In genomic region chr15:82882250-82882928, GRCh38 we compare ENCODE assay signal across 26 cellular contexts.
"Had no signal": no experiment of that assay in that cellular context is flagged by ENCODE, and none has a peak within 500 bp of the region (broad histone marks: within the 10 kb centered on the region; RNA-seq: fewer than 3 reads in every experiment).

No MANE protein-coding gene starts in this region.

- DNase-seq: cerebellar nuclear complex; cortex of kidney; endodermal cell; esophagus squamous epithelium; foreskin melanocyte; hypothalamus; immature natural killer cell; islet precursor cell; kidney glomerular epithelial cell; left colon; left ventricle myocardium superior; lower lobe of right lung; naive thymus-derived CD4-positive, alpha-beta T cell; posterior cingulate gyrus; right lobe of liver; stimulated activated CD4-positive, alpha-beta T cell treated with anti-CD3 and anti-CD28 coated beads, Interleukin-2, amount 100 ng/mL, for 24 hours; stimulated activated CD4-positive, alpha-beta T cell treated with anti-CD3 and anti-CD28 coated beads, Interleukin-4, amount 100 ng/mL, for 24 hours; stimulated activated naive CD4-positive, alpha-beta T cell treated with Interleukin-2 at 50 U/mL for 16 hours; stomach; tibial artery had no signal

- H3K27ac ChIP-seq: epithelial cell of prostate, esophagus squamous epithelium, lower lobe of right lung, neural progenitor cell, right lobe of liver, stomach, tibial artery had no signal

- H3K4me1 Mint-ChIP-seq: immature natural killer cell; memory B cell; naive thymus-derived CD4-positive, alpha-beta T cell; neural progenitor cell; stimulated activated effector memory CD8-positive, alpha-beta T cell treated with anti-CD3 and anti-CD28 coated beads, Interleukin-12 subunit alpha, Interleukin-12 subunit beta, amount 100 ng/mL, for 72 hours had no signal

- H2AFZ ChIP-seq: neural progenitor cell had no signal

- H3K36me3 Mint-ChIP-seq: stimulated activated effector memory CD8-positive, alpha-beta T cell treated with anti-CD3 and anti-CD28 coated beads, Interleukin-12 subunit alpha, Interleukin-12 subunit beta, amount 100 ng/mL, for 72 hours had no signal

- H3K27ac Mint-ChIP-seq: endodermal cell; immature natural killer cell; memory B cell; naive thymus-derived CD4-positive, alpha-beta T cell; nephron; neural progenitor cell; stimulated activated effector memory CD8-positive, alpha-beta T cell treated with anti-CD3 and anti-CD28 coated beads, Interleukin-12 subunit alpha, Interleukin-12 subunit beta, amount 100 ng/mL, for 72 hours; type B pancreatic cell had no signal

- H3K4me3 ChIP-seq: esophagus squamous epithelium, lower lobe of right lung, neural progenitor cell, right lobe of liver, stomach, tibial artery had no signal

- H3K27me3 ChIP-seq: esophagus squamous epithelium, neural progenitor cell, right lobe of liver, stomach, tibial artery had no signal

- H3K27me3 Mint-ChIP-seq: memory B cell, type B pancreatic cell had no signal

- H3K4me3 Mint-ChIP-seq: endodermal cell; immature natural killer cell; memory B cell; naive thymus-derived CD4-positive, alpha-beta T cell; nephron; neural progenitor cell; stimulated activated effector memory CD8-positive, alpha-beta T cell treated with anti-CD3 and anti-CD28 coated beads, Interleukin-12 subunit alpha, Interleukin-12 subunit beta, amount 100 ng/mL, for 72 hours; type B pancreatic cell had no signal

- ATAC-seq: left colon; left ventricle myocardium superior; lower lobe of right lung; naive thymus-derived CD4-positive, alpha-beta T cell; stimulated activated effector memory CD8-positive, alpha-beta T cell treated with anti-CD3 and anti-CD28 coated beads, Interleukin-12 subunit alpha, Interleukin-12 subunit beta, amount 100 ng/mL, for 72 hours had no signal

- H3K9me3 Mint-ChIP-seq: immature natural killer cell; memory B cell; naive thymus-derived CD4-positive, alpha-beta T cell; nephron; neural progenitor cell; stimulated activated effector memory CD8-positive, alpha-beta T cell treated with anti-CD3 and anti-CD28 coated beads, Interleukin-12 subunit alpha, Interleukin-12 subunit beta, amount 100 ng/mL, for 72 hours; type B pancreatic cell had no signal

- H3K9me3 ChIP-seq: esophagus squamous epithelium, lower lobe of right lung, right lobe of liver, stomach, tibial artery had no signal

- H3K4me2 ChIP-seq: neural progenitor cell had no signal

- H3K9ac ChIP-seq: neural progenitor cell had no signal

- H3K4me1 ChIP-seq: esophagus squamous epithelium, lower lobe of right lung, neural progenitor cell, right lobe of liver, stomach, tibial artery had no signal

- H3K36me3 ChIP-seq: esophagus squamous epithelium, lower lobe of right lung, neural progenitor cell, right lobe of liver had no signal
